Comparison of ENCODE assay signal across 7 cellular contexts in genomic region chr12:72141381-72141780, GRCh38.
DNase-seq lines count a peak whose midpoint lies in the region; ATAC-seq and TF ChIP-seq lines count a peak whose summit lies in the region.

No MANE protein-coding gene starts in this region.

- peak; percentile 6 for DNase-seq in LoVo (ENCODE audit: low spot score)
- peak; percentile 3 for DNase-seq in foreskin melanocyte
- DNase-seq in NCI-H526 treated with DMSO at 0.1 percent for 48 hours (lab: John Stamatoyannopoulos, UW), result no peak
- no peak for DNase-seq in body of pancreas
- DNase-seq in left lung, result no peak

- WGBS in body of pancreas, 2 donors, result 53 to 58% methylated on average over 2 of the region's 2 CpGs

- TF ChIP-seq POLR2A in body of pancreas (IDR thresholded peaks at IDR 0.05), result no peak

- H3K27ac ChIP-seq in body of pancreas (no peak overlapping the region), left lung (no peak overlapping the region)

- no peak overlapping the region for H3K4me3 ChIP-seq in body of pancreas
- no peak overlapping the region for H3K4me3 ChIP-seq in left lung

- H3K4me1 ChIP-seq in body of pancreas, result no peaks in the 10 kb centered on the region
- H3K4me1 ChIP-seq in left lung, result no peaks in the 10 kb centered on the region

- no peaks in the 10 kb centered on the region for H3K9me3 ChIP-seq in body of pancreas
- no peaks in the 10 kb centered on the region for H3K9me3 ChIP-seq in left lung

- ATAC-seq in GM18858 (IDR thresholded peaks at IDR 0.05; ENCODE audit: unreplicated experiment) (peak; percentile 100), HG02571 (IDR thresholded peaks at IDR 0.05; ENCODE audit: unreplicated experiment) (peak; percentile 92), body of pancreas (no peak), left lung (no peak)

- TF ChIP-seq CTCF in body of pancreas (IDR thresholded peaks at IDR 0.05) (no peak), left lung (IDR thresholded peaks at IDR 0.05) (no peak)

- H3K27me3 ChIP-seq in body of pancreas, result no peaks in the 10 kb centered on the region
- no peaks in the 10 kb centered on the region for H3K27me3 ChIP-seq in left lung

- H3K36me3 ChIP-seq in body of pancreas (replicated peaks in 1 of 2; ENCODE audit: insufficient read depth in 1 of 2, low read depth in 2 of 2), result no peaks in the 10 kb centered on the region
- no peaks in the 10 kb centered on the region for H3K36me3 ChIP-seq in left lung

- intact Hi-C loops in body of pancreas (cut with DNase I), result no loop called here
- intact Hi-C loops in left lung (cut with DNase I), result no loop called here

Comparison
In these comparisons a context has a peak if more than half of its experiments do, and no peak if none do; other contexts are left out.
1. ATAC-seq: peak in GM18858 (single experiment) and HG02571 (single experiment); none in body of pancreas (single experiment) and left lung (single experiment).
2. DNase-seq: peak in LoVo (single experiment) and foreskin melanocyte (single experiment); none in NCI-H526 treated with DMSO at 0.1 percent for 48 hours (single experiment), body of pancreas (0 of 4) and left lung (0 of 2).